ENCODE assay signal across 26 cellular contexts in the genomic region with DNA sequence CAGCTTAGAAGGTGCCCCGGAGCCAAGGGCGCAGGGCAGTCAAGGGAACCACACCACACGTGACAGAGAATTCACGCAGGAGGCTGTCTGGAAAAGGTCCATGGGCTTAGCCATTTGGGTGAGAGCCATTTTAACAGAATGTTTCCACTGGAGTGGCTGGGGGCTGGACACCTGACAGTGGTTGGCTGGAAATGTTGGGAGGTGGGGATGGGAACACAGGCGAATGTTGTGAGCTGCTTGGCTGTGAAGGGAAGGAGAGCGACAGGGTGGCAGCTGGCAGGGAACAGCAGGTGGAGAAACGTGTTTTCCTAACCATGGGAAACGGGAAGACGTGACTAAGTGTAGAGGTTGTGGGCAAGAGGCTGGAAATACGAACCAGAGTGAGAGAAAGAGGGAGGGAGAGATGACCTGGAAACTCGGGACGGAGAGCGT.
"Had no signal": no experiment of that assay in that cellular context is flagged by ENCODE, and none has a peak within 500 bp of the region (broad histone marks: within the 10 kb centered on the region; RNA-seq: fewer than 3 reads in every experiment).

No MANE protein-coding gene starts in this region.

- H3K27me3 ChIP-seq: breast epithelium, neural progenitor cell, vagina had no signal

- H3K4me1 ChIP-seq: breast epithelium, neural progenitor cell, vagina had no signal

- ATAC-seq: left cardiac atrium; left ventricle myocardium superior; naive thymus-derived CD4-positive, alpha-beta T cell; right cardiac atrium; T-helper 17 cell had no signal

- H3K36me3 Mint-ChIP-seq: activated naive CD4-positive, alpha-beta T cell treated with anti-CD3 and anti-CD28 coated beads, Interleukin-2, amount 10 ng/mL, durations not matched to agents 7 days and 5 days; naive thymus-derived CD4-positive, alpha-beta T cell; neural progenitor cell; stimulated activated effector memory CD8-positive, alpha-beta T cell treated with anti-CD3 and anti-CD28 coated beads, Interleukin-12 subunit alpha, Interleukin-12 subunit beta, amount 100 ng/mL, for 72 hours; type B pancreatic cell had no signal

- H3K27me3 Mint-ChIP-seq: activated CD4-positive, alpha-beta memory T cell treated with anti-CD3 and anti-CD28 coated beads, Interleukin-2, amount 10 ng/mL, durations not matched to agents 7 days and 5 days; activated naive CD4-positive, alpha-beta T cell treated with anti-CD3 and anti-CD28 coated beads, Interleukin-2, amount 10 ng/mL, durations not matched to agents 7 days and 5 days; activated T-cell treated with anti-CD3 and anti-CD28 coated beads, Interleukin-2, amount 50 U/mL, for 24 hours; stimulated activated naive CD8-positive, alpha-beta T cell treated with anti-CD3 and anti-CD28 coated beads, Interleukin-15, Interleukin-2, amounts not matched to agents 100 ng/mL and 50 ng/mL, for 24 hours; T-helper 17 cell had no signal

- H3K4me3 Mint-ChIP-seq: activated CD4-positive, alpha-beta memory T cell treated with anti-CD3 and anti-CD28 coated beads, Interleukin-2, amount 10 ng/mL, durations not matched to agents 7 days and 5 days; activated CD4-positive, alpha-beta T cell treated with anti-CD3 and anti-CD28 coated beads, Interleukin-2, amount 10 ng/mL, durations not matched to agents 24 days and 14 days; activated naive CD4-positive, alpha-beta T cell treated with anti-CD3 and anti-CD28 coated beads, Interleukin-2, amount 10 ng/mL, durations not matched to agents 7 days and 5 days; activated T-cell treated with anti-CD3 and anti-CD28 coated beads, Interleukin-2, amount 50 U/mL, for 24 hours; naive thymus-derived CD4-positive, alpha-beta T cell; neural progenitor cell; stimulated activated effector memory CD8-positive, alpha-beta T cell treated with anti-CD3 and anti-CD28 coated beads, Interleukin-12 subunit alpha, Interleukin-12 subunit beta, amount 100 ng/mL, for 72 hours; stimulated activated naive CD8-positive, alpha-beta T cell treated with anti-CD3 and anti-CD28 coated beads, Interleukin-15, Interleukin-2, amounts not matched to agents 100 ng/mL and 50 ng/mL, for 24 hours; T-helper 17 cell; type B pancreatic cell had no signal

- H3K9me3 Mint-ChIP-seq: activated CD4-positive, alpha-beta memory T cell treated with anti-CD3 and anti-CD28 coated beads, Interleukin-2, amount 10 ng/mL, durations not matched to agents 7 days and 5 days; activated CD4-positive, alpha-beta T cell treated with anti-CD3 and anti-CD28 coated beads, Interleukin-2, amount 10 ng/mL, durations not matched to agents 24 days and 14 days; activated naive CD4-positive, alpha-beta T cell treated with anti-CD3 and anti-CD28 coated beads, Interleukin-2, amount 10 ng/mL, durations not matched to agents 7 days and 5 days; activated T-cell treated with anti-CD3 and anti-CD28 coated beads, Interleukin-2, amount 50 U/mL, for 24 hours; neural progenitor cell; stimulated activated effector memory CD8-positive, alpha-beta T cell treated with anti-CD3 and anti-CD28 coated beads, Interleukin-12 subunit alpha, Interleukin-12 subunit beta, amount 100 ng/mL, for 72 hours; stimulated activated naive CD8-positive, alpha-beta T cell treated with anti-CD3 and anti-CD28 coated beads, Interleukin-15, Interleukin-2, amounts not matched to agents 100 ng/mL and 50 ng/mL, for 24 hours; type B pancreatic cell had no signal

- H3K36me3 ChIP-seq: breast epithelium, neural progenitor cell, vagina had no signal

- H3K4me3 ChIP-seq: breast epithelium, neural progenitor cell, skin epidermis, vagina had no signal

- H3K4me1 Mint-ChIP-seq: activated CD4-positive, alpha-beta memory T cell treated with anti-CD3 and anti-CD28 coated beads, Interleukin-2, amount 10 ng/mL, durations not matched to agents 7 days and 5 days; activated CD4-positive, alpha-beta T cell treated with anti-CD3 and anti-CD28 coated beads, Interleukin-2, amount 10 ng/mL, durations not matched to agents 24 days and 14 days; activated naive CD4-positive, alpha-beta T cell treated with anti-CD3 and anti-CD28 coated beads, Interleukin-2, amount 10 ng/mL, durations not matched to agents 7 days and 5 days; neural progenitor cell; stimulated activated effector memory CD8-positive, alpha-beta T cell treated with anti-CD3 and anti-CD28 coated beads, Interleukin-12 subunit alpha, Interleukin-12 subunit beta, amount 100 ng/mL, for 72 hours; T-helper 17 cell had no signal

- DNase-seq: activated CD4-positive, alpha-beta memory T cell treated with anti-CD3 and anti-CD28 coated beads, Interleukin-2, amount 10 ng/mL, durations not matched to agents 7 days and 5 days; activated CD4-positive, alpha-beta T cell treated with anti-CD3 and anti-CD28 coated beads, Interleukin-2, amount 10 ng/mL, durations not matched to agents 24 days and 14 days; activated CD4-positive, CD25-positive, alpha-beta regulatory T cell treated with anti-CD3 and anti-CD28 coated beads, Interleukin-2, amount 50 U/mL, for 72 hours; activated CD8-positive, alpha-beta memory T cell treated with anti-CD3 and anti-CD28 coated beads, Interleukin-2, amount 50 U/mL, for 48 hours; activated gamma-delta T cell; activated naive CD4-positive, alpha-beta T cell treated with anti-CD3 and anti-CD28 coated beads, Interleukin-2, amount 10 ng/mL, durations not matched to agents 7 days and 5 days; activated T-cell treated with anti-CD3 and anti-CD28 coated beads, Interleukin-2, amount 50 U/mL, for 24 hours; amniotic stem cell; central memory CD4-positive, alpha-beta T cell; head of caudate nucleus; hippocampal formation; left cardiac atrium; left ventricle myocardium superior; naive thymus-derived CD4-positive, alpha-beta T cell; occipital lobe; right cardiac atrium; stimulated activated CD4-positive, alpha-beta T cell treated with anti-CD3 and anti-CD28 coated beads, Interleukin-4, amount 100 ng/mL, for 24 hours; T-helper 17 cell; T1000 had no signal

- H3K27ac Mint-ChIP-seq: activated CD4-positive, alpha-beta memory T cell treated with anti-CD3 and anti-CD28 coated beads, Interleukin-2, amount 10 ng/mL, durations not matched to agents 7 days and 5 days; activated CD4-positive, alpha-beta T cell treated with anti-CD3 and anti-CD28 coated beads, Interleukin-2, amount 10 ng/mL, durations not matched to agents 24 days and 14 days; activated naive CD4-positive, alpha-beta T cell treated with anti-CD3 and anti-CD28 coated beads, Interleukin-2, amount 10 ng/mL, durations not matched to agents 7 days and 5 days; activated T-cell treated with anti-CD3 and anti-CD28 coated beads, Interleukin-2, amount 50 U/mL, for 24 hours; naive thymus-derived CD4-positive, alpha-beta T cell; neural progenitor cell; stimulated activated effector memory CD8-positive, alpha-beta T cell treated with anti-CD3 and anti-CD28 coated beads, Interleukin-12 subunit alpha, Interleukin-12 subunit beta, amount 100 ng/mL, for 72 hours; stimulated activated naive CD8-positive, alpha-beta T cell treated with anti-CD3 and anti-CD28 coated beads, Interleukin-15, Interleukin-2, amounts not matched to agents 100 ng/mL and 50 ng/mL, for 24 hours; T-helper 17 cell; type B pancreatic cell had no signal

- H3K9me3 ChIP-seq: breast epithelium, vagina had no signal

- H3K4me2 ChIP-seq: neural progenitor cell had no signal

- H3K9ac ChIP-seq: neural progenitor cell had no signal
